1 cellular context compared by ENCODE assay signal in genomic region chr20:20017001-20017851, GRCh38.
A peak's percentile ranks its signal among the peaks of the same experiment; 100 is the strongest.
TF ChIP-seq lines count a peak whose summit lies in the region.

TSS of gene NAA20 (plus strand) at chr20:20017362. CDS start at chr20:20017397, 35 bp downstream.

TF ChIP-seq in HepG2, 621 proteins besides CTCF, POLR2A, EP300 and RAD21 (continued from another document and continues in another):
- no peak for TF ChIP-seq NBN (conservative IDR thresholded peaks at IDR 0.05)
- TF ChIP-seq ZNF205 (CRISPR knock-in tag; IDR thresholded peaks at IDR 0.05): peak; percentile 89
- TF ChIP-seq ZFX (CRISPR knock-in tag; IDR thresholded peaks at IDR 0.05; ENCODE audit: low read depth): peak; percentile 96
- no peak for TF ChIP-seq ATM (IDR thresholded peaks at IDR 0.05; ENCODE audit: borderline replicate concordance)
- TF ChIP-seq ZNF326 (CRISPR knock-in tag; IDR thresholded peaks at IDR 0.05; ENCODE audit: borderline replicate concordance): no peak
- TF ChIP-seq STAG1 (CRISPR knock-in tag; IDR thresholded peaks at IDR 0.05): peak; percentile 58
- TF ChIP-seq ZZZ3 (CRISPR knock-in tag; IDR thresholded peaks at IDR 0.05; ENCODE audit: borderline replicate concordance): peak; percentile 96
- TF ChIP-seq ZFP41 (CRISPR knock-in tag; IDR thresholded peaks at IDR 0.05; ENCODE audit: borderline replicate concordance): peak; percentile 44; the same call in 1 of the 2 replicates
- TF ChIP-seq ZIK1 (CRISPR knock-in tag; IDR thresholded peaks at IDR 0.05; ENCODE audit: borderline replicate concordance, low read depth): peak; percentile 74; the same call in 1 of the 2 replicates
- TF ChIP-seq ZNF569 (CRISPR knock-in tag; IDR thresholded peaks at IDR 0.05; ENCODE audit: borderline replicate concordance): peak; percentile 99; the same call in 1 of the 2 replicates
- TF ChIP-seq YY1 (IDR thresholded peaks at IDR 0.05; ENCODE audit: insufficient read depth, insufficient replicate concordance, low read depth, low read length): peak; percentile 85
- peak; percentile 73 for TF ChIP-seq ZNF143 (CRISPR knock-in tag; IDR thresholded peaks at IDR 0.05)
- TF ChIP-seq TOPORS (CRISPR knock-in tag; IDR thresholded peaks at IDR 0.05): peak; percentile 98
- TF ChIP-seq HNRNPLL (IDR thresholded peaks at IDR 0.05; ENCODE audit: low read depth, low read length, poor library complexity, severe bottlenecking): peak; percentile 74
- TF ChIP-seq, protein P1, sequence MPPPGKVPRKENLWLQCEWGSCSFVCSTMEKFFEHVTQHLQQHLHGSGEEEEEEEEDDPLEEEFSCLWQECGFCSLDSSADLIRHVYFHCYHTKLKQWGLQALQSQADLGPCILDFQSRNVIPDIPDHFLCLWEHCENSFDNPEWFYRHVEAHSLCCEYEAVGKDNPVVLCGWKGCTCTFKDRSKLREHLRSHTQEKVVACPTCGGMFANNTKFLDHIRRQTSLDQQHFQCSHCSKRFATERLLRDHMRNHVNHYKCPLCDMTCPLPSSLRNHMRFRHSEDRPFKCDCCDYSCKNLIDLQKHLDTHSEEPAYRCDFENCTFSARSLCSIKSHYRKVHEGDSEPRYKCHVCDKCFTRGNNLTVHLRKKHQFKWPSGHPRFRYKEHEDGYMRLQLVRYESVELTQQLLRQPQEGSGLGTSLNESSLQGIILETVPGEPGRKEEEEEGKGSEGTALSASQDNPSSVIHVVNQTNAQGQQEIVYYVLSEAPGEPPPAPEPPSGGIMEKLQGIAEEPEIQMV (CRISPR knock-in tag; IDR thresholded peaks at IDR 0.05; ENCODE audit: low read depth): peak; percentile 92
- TF ChIP-seq FOXJ3 (CRISPR knock-in tag; IDR thresholded peaks at IDR 0.05; ENCODE audit: borderline replicate concordance): peak; percentile 67
- no peak for TF ChIP-seq RORA (CRISPR knock-in tag; IDR thresholded peaks at IDR 0.05)
- TF ChIP-seq ZFY (CRISPR knock-in tag; IDR thresholded peaks at IDR 0.05): peak; percentile 98
- peak; percentile 99 for TF ChIP-seq BRF2 (CRISPR knock-in tag; IDR thresholded peaks at IDR 0.05)
- TF ChIP-seq, protein P2, sequence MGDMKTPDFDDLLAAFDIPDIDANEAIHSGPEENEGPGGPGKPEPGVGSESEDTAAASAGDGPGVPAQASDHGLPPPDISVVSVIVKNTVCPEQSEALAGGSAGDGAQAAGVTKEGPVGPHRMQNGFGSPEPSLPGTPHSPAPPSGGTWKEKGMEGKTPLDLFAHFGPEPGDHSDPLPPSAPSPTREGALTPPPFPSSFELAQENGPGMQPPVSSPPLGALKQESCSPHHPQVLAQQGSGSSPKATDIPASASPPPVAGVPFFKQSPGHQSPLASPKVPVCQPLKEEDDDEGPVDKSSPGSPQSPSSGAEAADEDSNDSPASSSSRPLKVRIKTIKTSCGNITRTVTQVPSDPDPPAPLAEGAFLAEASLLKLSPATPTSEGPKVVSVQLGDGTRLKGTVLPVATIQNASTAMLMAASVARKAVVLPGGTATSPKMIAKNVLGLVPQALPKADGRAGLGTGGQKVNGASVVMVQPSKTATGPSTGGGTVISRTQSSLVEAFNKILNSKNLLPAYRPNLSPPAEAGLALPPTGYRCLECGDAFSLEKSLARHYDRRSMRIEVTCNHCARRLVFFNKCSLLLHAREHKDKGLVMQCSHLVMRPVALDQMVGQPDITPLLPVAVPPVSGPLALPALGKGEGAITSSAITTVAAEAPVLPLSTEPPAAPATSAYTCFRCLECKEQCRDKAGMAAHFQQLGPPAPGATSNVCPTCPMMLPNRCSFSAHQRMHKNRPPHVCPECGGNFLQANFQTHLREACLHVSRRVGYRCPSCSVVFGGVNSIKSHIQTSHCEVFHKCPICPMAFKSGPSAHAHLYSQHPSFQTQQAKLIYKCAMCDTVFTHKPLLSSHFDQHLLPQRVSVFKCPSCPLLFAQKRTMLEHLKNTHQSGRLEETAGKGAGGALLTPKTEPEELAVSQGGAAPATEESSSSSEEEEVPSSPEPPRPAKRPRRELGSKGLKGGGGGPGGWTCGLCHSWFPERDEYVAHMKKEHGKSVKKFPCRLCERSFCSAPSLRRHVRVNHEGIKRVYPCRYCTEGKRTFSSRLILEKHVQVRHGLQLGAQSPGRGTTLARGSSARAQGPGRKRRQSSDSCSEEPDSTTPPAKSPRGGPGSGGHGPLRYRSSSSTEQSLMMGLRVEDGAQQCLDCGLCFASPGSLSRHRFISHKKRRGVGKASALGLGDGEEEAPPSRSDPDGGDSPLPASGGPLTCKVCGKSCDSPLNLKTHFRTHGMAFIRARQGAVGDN (CRISPR knock-in tag; IDR thresholded peaks at IDR 0.05): peak; percentile 100
- TF ChIP-seq SRSF1 (optimal IDR thresholded peaks at IDR 0.05; ENCODE audit: low read depth, low read length): peak; percentile 46
- TF ChIP-seq ZNF674 (CRISPR knock-in tag; IDR thresholded peaks at IDR 0.05; ENCODE audit: low read depth): no peak; the same call in 1 of the 2 replicates
- TF ChIP-seq ZNF367 (CRISPR knock-in tag; IDR thresholded peaks at IDR 0.05; ENCODE audit: borderline replicate concordance): peak; percentile 41; the same call in 1 of the 2 replicates
- TF ChIP-seq ZNF281 (CRISPR knock-in tag; IDR thresholded peaks at IDR 0.05; ENCODE audit: borderline replicate concordance): peak; percentile 52; the same call in 1 of the 2 replicates
- TF ChIP-seq CREM (IDR thresholded peaks at IDR 0.05): peak; percentile 66
- TF ChIP-seq CREM (CRISPR knock-in tag; IDR thresholded peaks at IDR 0.05): 0 out of 2 replicates have a peak, but pooled peaks have one; percentile 28
- no peak for TF ChIP-seq ARNT (IDR thresholded peaks at IDR 0.05)
- peak; percentile 78; the same call in 1 of the 2 replicates for TF ChIP-seq TP53 (CRISPR knock-in tag; conservative IDR thresholded peaks at IDR 0.05)
- TF ChIP-seq HDAC2 (CRISPR knock-in tag; IDR thresholded peaks at IDR 0.05): peak; percentile 91; the same call in 1 of the 2 replicates
- TF ChIP-seq, protein P3, sequence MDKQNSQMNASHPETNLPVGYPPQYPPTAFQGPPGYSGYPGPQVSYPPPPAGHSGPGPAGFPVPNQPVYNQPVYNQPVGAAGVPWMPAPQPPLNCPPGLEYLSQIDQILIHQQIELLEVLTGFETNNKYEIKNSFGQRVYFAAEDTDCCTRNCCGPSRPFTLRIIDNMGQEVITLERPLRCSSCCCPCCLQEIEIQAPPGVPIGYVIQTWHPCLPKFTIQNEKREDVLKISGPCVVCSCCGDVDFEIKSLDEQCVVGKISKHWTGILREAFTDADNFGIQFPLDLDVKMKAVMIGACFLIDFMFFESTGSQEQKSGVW (CRISPR knock-in tag; IDR thresholded peaks at IDR 0.05; ENCODE audit: borderline replicate concordance): no peak; the same call in 1 of the 2 replicates
- peak; percentile 43; the same call in 1 of the 2 replicates for TF ChIP-seq DPF2 (CRISPR knock-in tag; IDR thresholded peaks at IDR 0.05; ENCODE audit: borderline replicate concordance, low read depth)
- peak; percentile 93; the same call in 1 of the 2 replicates for TF ChIP-seq REXO4 (CRISPR knock-in tag; IDR thresholded peaks at IDR 0.05; ENCODE audit: borderline replicate concordance)
- peak; percentile 99 for TF ChIP-seq ZNF574 (CRISPR knock-in tag; IDR thresholded peaks at IDR 0.05)
- 0 out of 2 replicates have a peak, but pooled peaks have one; percentile 7 for TF ChIP-seq ZC3H4 (CRISPR knock-in tag; IDR thresholded peaks at IDR 0.05; ENCODE audit: borderline replicate concordance)
- peak; percentile 81 for TF ChIP-seq RELA (CRISPR knock-in tag; IDR thresholded peaks at IDR 0.05)
- peak; percentile 99 for TF ChIP-seq RNF2 (conservative IDR thresholded peaks at IDR 0.05; ENCODE audit: low read depth)
- TF ChIP-seq HES4 (CRISPR knock-in tag; IDR thresholded peaks at IDR 0.05; ENCODE audit: borderline replicate concordance): peak; percentile 95
- TF ChIP-seq, protein P4, sequence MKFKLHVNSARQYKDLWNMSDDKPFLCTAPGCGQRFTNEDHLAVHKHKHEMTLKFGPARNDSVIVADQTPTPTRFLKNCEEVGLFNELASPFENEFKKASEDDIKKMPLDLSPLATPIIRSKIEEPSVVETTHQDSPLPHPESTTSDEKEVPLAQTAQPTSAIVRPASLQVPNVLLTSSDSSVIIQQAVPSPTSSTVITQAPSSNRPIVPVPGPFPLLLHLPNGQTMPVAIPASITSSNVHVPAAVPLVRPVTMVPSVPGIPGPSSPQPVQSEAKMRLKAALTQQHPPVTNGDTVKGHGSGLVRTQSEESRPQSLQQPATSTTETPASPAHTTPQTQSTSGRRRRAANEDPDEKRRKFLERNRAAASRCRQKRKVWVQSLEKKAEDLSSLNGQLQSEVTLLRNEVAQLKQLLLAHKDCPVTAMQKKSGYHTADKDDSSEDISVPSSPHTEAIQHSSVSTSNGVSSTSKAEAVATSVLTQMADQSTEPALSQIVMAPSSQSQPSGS (CRISPR knock-in tag; IDR thresholded peaks at IDR 0.05): peak; percentile 91
- TF ChIP-seq ZNF10 (CRISPR knock-in tag; IDR thresholded peaks at IDR 0.05; ENCODE audit: borderline replicate concordance, low read depth): no peak
- TF ChIP-seq CCDC6 (CRISPR knock-in tag; IDR thresholded peaks at IDR 0.05): peak; percentile 89; the same call in 1 of the 2 replicates
- TF ChIP-seq KDM5A (IDR thresholded peaks at IDR 0.05; ENCODE audit: borderline replicate concordance, low read length): peak; percentile 96
- TF ChIP-seq, protein P5, sequence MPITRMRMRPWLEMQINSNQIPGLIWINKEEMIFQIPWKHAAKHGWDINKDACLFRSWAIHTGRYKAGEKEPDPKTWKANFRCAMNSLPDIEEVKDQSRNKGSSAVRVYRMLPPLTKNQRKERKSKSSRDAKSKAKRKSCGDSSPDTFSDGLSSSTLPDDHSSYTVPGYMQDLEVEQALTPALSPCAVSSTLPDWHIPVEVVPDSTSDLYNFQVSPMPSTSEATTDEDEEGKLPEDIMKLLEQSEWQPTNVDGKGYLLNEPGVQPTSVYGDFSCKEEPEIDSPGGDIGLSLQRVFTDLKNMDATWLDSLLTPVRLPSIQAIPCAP (CRISPR knock-in tag; IDR thresholded peaks at IDR 0.05; ENCODE audit: low read depth): peak; percentile 79; the same call in 1 of the 2 replicates
- peak; percentile 82 for TF ChIP-seq MED8 (CRISPR knock-in tag; IDR thresholded peaks at IDR 0.05; ENCODE audit: insufficient replicate concordance)
- peak; percentile 94 for TF ChIP-seq ARID2 (CRISPR knock-in tag; IDR thresholded peaks at IDR 0.05; ENCODE audit: borderline replicate concordance)
- peak; percentile 95 for TF ChIP-seq HOXA3 (CRISPR knock-in tag; IDR thresholded peaks at IDR 0.05)
- no peak; the same call in 1 of the 2 replicates for TF ChIP-seq FOXK2 (IDR thresholded peaks at IDR 0.05)
- TF ChIP-seq, protein P6, sequence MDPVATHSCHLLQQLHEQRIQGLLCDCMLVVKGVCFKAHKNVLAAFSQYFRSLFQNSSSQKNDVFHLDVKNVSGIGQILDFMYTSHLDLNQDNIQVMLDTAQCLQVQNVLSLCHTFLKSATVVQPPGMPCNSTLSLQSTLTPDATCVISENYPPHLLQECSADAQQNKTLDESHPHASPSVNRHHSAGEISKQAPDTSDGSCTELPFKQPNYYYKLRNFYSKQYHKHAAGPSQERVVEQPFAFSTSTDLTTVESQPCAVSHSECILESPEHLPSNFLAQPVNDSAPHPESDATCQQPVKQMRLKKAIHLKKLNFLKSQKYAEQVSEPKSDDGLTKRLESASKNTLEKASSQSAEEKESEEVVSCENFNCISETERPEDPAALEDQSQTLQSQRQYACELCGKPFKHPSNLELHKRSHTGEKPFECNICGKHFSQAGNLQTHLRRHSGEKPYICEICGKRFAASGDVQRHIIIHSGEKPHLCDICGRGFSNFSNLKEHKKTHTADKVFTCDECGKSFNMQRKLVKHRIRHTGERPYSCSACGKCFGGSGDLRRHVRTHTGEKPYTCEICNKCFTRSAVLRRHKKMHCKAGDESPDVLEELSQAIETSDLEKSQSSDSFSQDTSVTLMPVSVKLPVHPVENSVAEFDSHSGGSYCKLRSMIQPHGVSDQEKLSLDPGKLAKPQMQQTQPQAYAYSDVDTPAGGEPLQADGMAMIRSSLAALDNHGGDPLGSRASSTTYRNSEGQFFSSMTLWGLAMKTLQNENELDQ (CRISPR knock-in tag; IDR thresholded peaks at IDR 0.05; ENCODE audit: borderline replicate concordance): no peak; the same call in 1 of the 2 replicates
